8 cellular contexts compared by ENCODE assay signal in genomic region chr1:229558460-229559335, GRCh38. TPM values are rescaled to one million over a fixed set of nuclear protein-coding genes. Genes with fewer than 3 reads are reported as not detected.
A peak's percentile ranks its signal among the peaks of the same experiment; 100 is the strongest.
DNase-seq lines count a peak whose midpoint lies in the region; ATAC-seq and TF ChIP-seq lines count a peak whose summit lies in the region.

Gene ABCB10 (minus strand): TSS chr1:229558707. CDS start chr1:229558652, 55 bp downstream.

- DNase-seq in GM13977 (ENCODE audit: low spot score) (peak; percentile 97), NCI-H146 (lab: John Stamatoyannopoulos, UW) (peak; percentile 97), amygdala (lab: John Stamatoyannopoulos, UW) (peak; percentile 69 to 99 (median 92)), left ventricle myocardium inferior (peak; percentile 96), prostate gland (ENCODE audit: low spot score) (peak; percentile 94)

- TF ChIP-seq CTCF in GM13977 (IDR thresholded peaks at IDR 0.05; ENCODE audit: extremely low read depth, insufficient read depth, missing control alignments) (peak; percentile 92), left ventricle myocardium inferior (IDR thresholded peaks at IDR 0.05; ENCODE audit: borderline replicate concordance) (peak; percentile 78), prostate gland (IDR thresholded peaks at IDR 0.05) (peak; percentile 64 to 86 (median 76))

- in situ Hi-C loops in GM13977 (cut with MboI; ENCODE audit: low pct_unique_long_range_greater_than_20kb, low sequenced_read_pairs, unreplicated experiment), result no loop called here

- intact Hi-C loops in left ventricle myocardium inferior (cut with micrococcal nuclease) (no loop called here), prostate gland (cut with DNase I) (loop anchor here (2.0 to 5.0 kb wide), 2 partner anchors 39 to 68 kb away; partner anchors contain the start of genes TAF5L and URB2)

- H3K36me3 ChIP-seq in left ventricle myocardium inferior (no peaks in the 10 kb centered on the region), prostate gland (no peaks in the 10 kb centered on the region), urinary bladder (ENCODE audit: insufficient read depth) (no peaks in the 10 kb centered on the region)

- H3K27ac ChIP-seq in left ventricle myocardium inferior (replicated peaks) (peak within 1 kb of the TSS; percentile 98), prostate gland (peak within 1 kb of the TSS; percentile 84 to 92), urinary bladder (ENCODE audit: low read depth) (peak within 1 kb of the TSS; percentile 85)

- peak within 1 kb of the TSS; percentile 89 for H3K4me3 Mint-ChIP-seq in T-helper 1 cell treated with Interleukin-12 subunit alpha and Interleukin-12 subunit beta and Interleukin-4 antibody, amounts not matched to agents 30 μg/mL and 1 μg/mL, for 36 hours

- peak within 1 kb of the TSS; percentile 88 for H3K4me3 ChIP-seq in left ventricle myocardium inferior
- peak within 1 kb of the TSS; percentile 86 for H3K4me3 ChIP-seq in prostate gland
- H3K4me3 ChIP-seq in urinary bladder (ENCODE audit: low read depth, low read length), result peak within 1 kb of the TSS; percentile 94

- H3K27me3 ChIP-seq in left ventricle myocardium inferior (ENCODE audit: low read depth) (no peaks in the 10 kb centered on the region), prostate gland (replicated peaks; ENCODE audit: insufficient read depth) (no peaks in the 10 kb centered on the region)

- peak; percentile 78 for ATAC-seq in HG02870 (IDR thresholded peaks at IDR 0.05; ENCODE audit: unreplicated experiment)

- peaks cover 2% of the 10 kb centered on the region for H3K27me3 Mint-ChIP-seq in T-helper 1 cell treated with Interleukin-12 subunit alpha and Interleukin-12 subunit beta and Interleukin-4 antibody, amounts not matched to agents 30 μg/mL and 1 μg/mL, for 36 hours (ENCODE audit: low read depth)

- peaks cover 58% of the 10 kb centered on the region for H3K4me1 ChIP-seq in left ventricle myocardium inferior
- H3K4me1 ChIP-seq in prostate gland (replicated peaks), result no peaks in the 10 kb centered on the region
- H3K4me1 ChIP-seq in urinary bladder (ENCODE audit: insufficient read depth), result no peaks in the 10 kb centered on the region

- peak; percentile 32 for TF ChIP-seq POLR2A in prostate gland (IDR thresholded peaks at IDR 0.05)

- no peaks in the 10 kb centered on the region for H3K9me3 ChIP-seq in left ventricle myocardium inferior (replicated peaks)
- H3K9me3 ChIP-seq in prostate gland, result no peaks in the 10 kb centered on the region

- peak within 1 kb of the TSS; percentile 89 for H3K27ac Mint-ChIP-seq in T-helper 1 cell treated with Interleukin-12 subunit alpha and Interleukin-12 subunit beta and Interleukin-4 antibody, amounts not matched to agents 30 μg/mL and 1 μg/mL, for 36 hours

- H3K9me3 Mint-ChIP-seq in T-helper 1 cell treated with Interleukin-12 subunit alpha and Interleukin-12 subunit beta and Interleukin-4 antibody, amounts not matched to agents 30 μg/mL and 1 μg/mL, for 36 hours, result no peaks in the 10 kb centered on the region

- H3K36me3 Mint-ChIP-seq in T-helper 1 cell treated with Interleukin-12 subunit alpha and Interleukin-12 subunit beta and Interleukin-4 antibody, amounts not matched to agents 30 μg/mL and 1 μg/mL, for 36 hours (ENCODE audit: low read depth), result peaks cover 8% of the 10 kb centered on the region

- WGBS in prostate gland, result under 1% methylated on average over 46 of the region's 109 CpGs
- under 1% methylated on average over 106 of the region's 109 CpGs for WGBS in urinary bladder

- H3K4me1 Mint-ChIP-seq in T-helper 1 cell treated with Interleukin-12 subunit alpha and Interleukin-12 subunit beta and Interleukin-4 antibody, amounts not matched to agents 30 μg/mL and 1 μg/mL, for 36 hours (ENCODE audit: low read depth), result peaks cover 30% of the 10 kb centered on the region

RNA-seq across cellular contexts. Expression of gene ABCB10, which starts in this region (rescaled TPM):
- 9.3 TPM for total RNA-seq in left ventricle myocardium inferior
- total RNA-seq in prostate gland, result 10 to 100 TPM; 11.0 to 21.9 TPM
- total RNA-seq in urinary bladder, result 28.0 TPM
- 11.1 TPM for polyA plus RNA-seq in urinary bladder

Comparison
In these comparisons a context has a peak if more than half of its experiments do, and no peak if none do; other contexts are left out.
1. Peak in every context shown above with its lines: DNase-seq, ATAC-seq, H3K4me3 ChIP-seq and H3K27ac ChIP-seq.